ENCODE assay signal across 8 cellular contexts in genomic region chr1:151145158-151146071, GRCh38. TPM values are rescaled to one million over a fixed set of nuclear protein-coding genes. Genes with fewer than 3 reads are reported as not detected.
A peak's percentile ranks its signal among the peaks of the same experiment; 100 is the strongest.
DNase-seq lines count a peak whose midpoint lies in the region; ATAC-seq and TF ChIP-seq lines count a peak whose summit lies in the region.

No MANE protein-coding gene starts in this region.

- H3K4me2 ChIP-seq in parathyroid adenoma (ENCODE audit: low read length): peak overlapping the region; percentile 78

- no peaks in the 10 kb centered on the region for H3K9me3 Mint-ChIP-seq in activated CD4-positive, alpha-beta T cell treated with anti-CD3 and anti-CD28 coated beads for 36 hours (ENCODE audit: low read depth)
- H3K9me3 Mint-ChIP-seq in activated T-cell treated with anti-CD3 and anti-CD28 coated beads, Interleukin-2, amount 50 U/mL, for 72 hours: no peaks in the 10 kb centered on the region

- POLR2A ChIA-PET in activated CD4-positive, alpha-beta T cell treated with anti-CD3 and anti-CD28 coated beads for 36 hours (lab: Charles Lee): interaction anchor here (0.6 to 2.0 kb wide), 2 partner anchors 14 to 236 kb away, joined by 4 to 6 read pairs; no protein-coding TSS in a partner anchor

- H3K27ac Mint-ChIP-seq in activated CD4-positive, alpha-beta T cell treated with anti-CD3 and anti-CD28 coated beads for 36 hours: no peak overlapping the region
- H3K27ac Mint-ChIP-seq in activated T-cell treated with anti-CD3 and anti-CD28 coated beads, Interleukin-2, amount 50 U/mL, for 72 hours: no peak overlapping the region

- H3K79me2 ChIP-seq in parathyroid adenoma: no peaks in the 10 kb centered on the region

- peak overlapping the region; percentile 79 for H3K4me3 Mint-ChIP-seq in activated CD4-positive, alpha-beta T cell treated with anti-CD3 and anti-CD28 coated beads for 36 hours
- H3K4me3 Mint-ChIP-seq in activated T-cell treated with anti-CD3 and anti-CD28 coated beads, Interleukin-2, amount 50 U/mL, for 72 hours: peak overlapping the region; percentile 84 to 94

- CTCF ChIA-PET in activated CD4-positive, alpha-beta T cell treated with anti-CD3 and anti-CD28 coated beads for 36 hours (lab: Charles Lee): interaction anchor here (0.6 to 1.1 kb wide), 3 partner anchors 12 to 240 kb away, joined by 3 to 4 read pairs (median 3); partner anchors contain the start of gene TNFAIP8L2

- H3K4me1 Mint-ChIP-seq in activated CD4-positive, alpha-beta T cell treated with anti-CD3 and anti-CD28 coated beads for 36 hours: peaks cover 10% of the 10 kb centered on the region
- H3K4me1 Mint-ChIP-seq in activated T-cell treated with anti-CD3 and anti-CD28 coated beads, Interleukin-2, amount 50 U/mL, for 72 hours (ENCODE audit: low read depth): peaks cover 17% of the 10 kb centered on the region

- peak overlapping the region; percentile 94 for H2AFZ ChIP-seq in parathyroid adenoma

- H3K9me3 ChIP-seq in parathyroid adenoma (ENCODE audit: control insufficient read depth, low read length): no peaks in the 10 kb centered on the region

- no peaks in the 10 kb centered on the region for H3K36me3 ChIP-seq in parathyroid adenoma (ENCODE audit: control insufficient read depth, insufficient read depth, low read length)

- ATAC-seq in activated CD4-positive, alpha-beta T cell treated with anti-CD3 and anti-CD28 coated beads for 36 hours: no peak
- no peak for ATAC-seq in activated T-cell treated with anti-CD3 and anti-CD28 coated beads, Interleukin-2, amount 50 U/mL, for 72 hours (replicated peaks in 1 of 2)
- ATAC-seq in Right ventricle myocardium superior (ENCODE audit: poor library complexity) (peak; percentile 18), HG03159 (IDR thresholded peaks at IDR 0.05; ENCODE audit: unreplicated experiment) (no peak)

- no peak overlapping the region for H3K9ac ChIP-seq in parathyroid adenoma

- no peaks in the 10 kb centered on the region for H3K4me1 ChIP-seq in parathyroid adenoma

- TF ChIP-seq CTCF in parathyroid adenoma (IDR thresholded peaks at IDR 0.05): no peak

- no peaks in the 10 kb centered on the region for H3K27me3 ChIP-seq in parathyroid adenoma (ENCODE audit: control insufficient read depth, insufficient read depth, low read length)

- DNase-seq in activated CD4-positive, alpha-beta T cell treated with anti-CD3 and anti-CD28 coated beads for 36 hours: peak; percentile 55
- DNase-seq in activated CD4-positive, alpha-beta T cell treated with anti-CD3 and anti-CD28 coated beads, Interleukin-2, amount 50 U/mL, for 1 hour: no peak
- peak in 1 of 2 donors; percentile 37 for DNase-seq in activated T-cell treated with anti-CD3 and anti-CD28 coated beads, Interleukin-2, amount 50 U/mL, for 72 hours
- DNase-seq in Right ventricle myocardium superior (peak; percentile 58), NCI-H1048 (lab: John Stamatoyannopoulos, UW) (no peak), NCI-H2107 treated with DMSO at 0.1 percent for 48 hours (lab: John Stamatoyannopoulos, UW; ENCODE audit: unreplicated experiment) (no peak)

- no peaks in the 10 kb centered on the region for H3K36me3 Mint-ChIP-seq in activated CD4-positive, alpha-beta T cell treated with anti-CD3 and anti-CD28 coated beads for 36 hours (ENCODE audit: low read depth)
- H3K36me3 Mint-ChIP-seq in activated T-cell treated with anti-CD3 and anti-CD28 coated beads, Interleukin-2, amount 50 U/mL, for 72 hours (ENCODE audit: insufficient read depth in 2 of 2): no peaks in the 10 kb centered on the region

- H3K27ac ChIP-seq in parathyroid adenoma: no peak overlapping the region

- no peaks in the 10 kb centered on the region for H3K27me3 Mint-ChIP-seq in activated CD4-positive, alpha-beta T cell treated with anti-CD3 and anti-CD28 coated beads for 36 hours
- H3K27me3 Mint-ChIP-seq in activated T-cell treated with anti-CD3 and anti-CD28 coated beads, Interleukin-2, amount 50 U/mL, for 72 hours (ENCODE audit: low read depth): no peaks in the 10 kb centered on the region

- intact Hi-C loops in activated CD4-positive, alpha-beta T cell treated with anti-CD3 and anti-CD28 coated beads for 36 hours (cut with DNase I, micrococcal nuclease): loop anchor here (1.0 to 2.0 kb wide), 4 partner anchors 11 to 75 kb away; partner anchors contain the start of genes TNFAIP8L2 (in 2 of the 2), GABPB2 (in 1 of the 2) and SCNM1 (in 1 of the 2)
- intact Hi-C loops in Right ventricle myocardium superior (cut with DNase I): no loop called here

- peak overlapping the region; percentile 61 for H3K4me3 ChIP-seq in parathyroid adenoma (ENCODE audit: low read depth, low read length)

RNA-seq across cellular contexts. Expression of gene SEMA6C, which starts 1.0 kb away (rescaled TPM):
- total RNA-seq in activated CD4-positive, alpha-beta T cell treated with anti-CD3 and anti-CD28 coated beads for 36 hours: 1 to 10 TPM; 3.2 to 3.5 TPM
- 1 to 10 TPM; 1.9 to 4.3 TPM for total RNA-seq in activated T-cell treated with anti-CD3 and anti-CD28 coated beads, Interleukin-2, amount 50 U/mL, for 72 hours
- 56.6 TPM for total RNA-seq in Right ventricle myocardium superior

RNA-seq across cellular contexts. Expression of gene TNFAIP8L2, which starts 11.0 kb away (rescaled TPM):
- 10 to 100 TPM; 18.4 to 19.2 TPM for total RNA-seq in activated CD4-positive, alpha-beta T cell treated with anti-CD3 and anti-CD28 coated beads for 36 hours
- total RNA-seq in activated T-cell treated with anti-CD3 and anti-CD28 coated beads, Interleukin-2, amount 50 U/mL, for 72 hours: 10 to 100 TPM; 14.7 to 17.1 TPM
- 1.5 TPM for total RNA-seq in Right ventricle myocardium superior

RNA-seq across cellular contexts. Expression of gene LYSMD1, which starts 20.3 kb away (rescaled TPM):
- 1 to 10 TPM; 4.3 to 5.1 TPM for total RNA-seq in activated CD4-positive, alpha-beta T cell treated with anti-CD3 and anti-CD28 coated beads for 36 hours
- total RNA-seq in activated T-cell treated with anti-CD3 and anti-CD28 coated beads, Interleukin-2, amount 50 U/mL, for 72 hours: 1 to 10 TPM; 5.2 to 6.1 TPM
- total RNA-seq in Right ventricle myocardium superior: 10.7 TPM

RNA-seq across cellular contexts. Expression of gene SCNM1, which starts 20.5 kb away (rescaled TPM):
- 10 to 100 TPM; 64.3 to 90.8 TPM for total RNA-seq in activated CD4-positive, alpha-beta T cell treated with anti-CD3 and anti-CD28 coated beads for 36 hours
- 100 to 1,000 TPM in 1 of 2 donors, 10 to 100 TPM in 1; 87.1 to 103 TPM for total RNA-seq in activated T-cell treated with anti-CD3 and anti-CD28 coated beads, Interleukin-2, amount 50 U/mL, for 72 hours
- total RNA-seq in Right ventricle myocardium superior: 17.5 TPM

RNA-seq across cellular contexts. Expression of gene TMOD4, which starts 30.4 kb away (rescaled TPM):
- total RNA-seq in activated CD4-positive, alpha-beta T cell treated with anti-CD3 and anti-CD28 coated beads for 36 hours: 1 to 10 TPM in 1 of 2 experiments, under 1 TPM in 1; 0.69 to 2.3 TPM
- 1 to 10 TPM; 1.8 to 3.2 TPM for total RNA-seq in activated T-cell treated with anti-CD3 and anti-CD28 coated beads, Interleukin-2, amount 50 U/mL, for 72 hours
- not detected for total RNA-seq in Right ventricle myocardium superior

Comparison
In these comparisons a context has a peak if more than half of its experiments do, and no peak if none do; other contexts are left out.
1. DNase-seq: peak in activated CD4-positive, alpha-beta T cell treated with anti-CD3 and anti-CD28 coated beads for 36 hours (single experiment) and Right ventricle myocardium superior (single experiment); none in activated CD4-positive, alpha-beta T cell treated with anti-CD3 and anti-CD28 coated beads, Interleukin-2, amount 50 U/mL, for 1 hour (single experiment), NCI-H1048 (single experiment) and NCI-H2107 treated with DMSO at 0.1 percent for 48 hours (single experiment).
2. RNA of gene SEMA6C, which starts 1.0 kb away (total RNA-seq): 56.6 TPM in Right ventricle myocardium superior (single experiment); 1.9 to 4.3 TPM in activated T-cell treated with anti-CD3 and anti-CD28 coated beads, Interleukin-2, amount 50 U/mL, for 72 hours and 3.2 to 3.5 TPM in activated CD4-positive, alpha-beta T cell treated with anti-CD3 and anti-CD28 coated beads for 36 hours; every median in the first group is over 10 times any median in the second.